In the genomic region with DNA sequence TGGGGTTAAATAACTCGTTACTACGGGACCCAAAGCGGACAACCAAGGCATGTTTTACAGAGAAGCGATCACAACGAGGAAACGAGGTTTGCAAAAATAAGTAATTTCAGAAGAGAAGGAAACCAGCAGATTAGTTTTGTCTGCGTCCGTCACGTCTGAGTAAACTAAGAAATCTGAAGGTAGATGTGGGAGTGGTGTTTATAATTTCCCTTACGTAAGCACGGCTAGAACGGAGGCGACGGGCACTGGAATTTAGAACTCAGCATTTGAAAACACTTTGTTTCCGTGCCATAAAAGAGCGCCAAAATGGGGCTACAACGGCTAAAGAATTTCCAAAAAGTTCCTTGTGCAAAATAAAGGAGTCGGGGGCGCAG, we compare ENCODE assay signal across 8 cellular contexts. TPM values are rescaled to one million over a fixed set of nuclear protein-coding genes. Genes with fewer than 3 reads are reported as not detected.
DNase-seq lines count a peak whose midpoint lies in the region; ATAC-seq and TF ChIP-seq lines count a peak whose summit lies in the region.

No MANE protein-coding gene starts in this region.

- intact Hi-C loops in esophagus muscularis mucosa (cut with DNase I), result loop anchor here (5.0 kb wide), 2 partner anchors 73 to 458 kb away; a partner anchor contains a TSS

- H3K4me3 ChIP-seq in GM12865 (ENCODE audit: low read depth, low read length), result peak overlapping the region; percentile 96
- H3K4me3 ChIP-seq in esophagus muscularis mucosa, result peak overlapping the region; percentile 73 to 87 (median 78)
- peak overlapping the region; percentile 78 for H3K4me3 ChIP-seq in neural progenitor cell

- no peak for TF ChIP-seq EP300 in esophagus muscularis mucosa (IDR thresholded peaks at IDR 0.05)

- H3K79me2 ChIP-seq in neural progenitor cell (ENCODE audit: low read depth), result peaks cover 43% of the 10 kb centered on the region

- H3K36me3 ChIP-seq in esophagus muscularis mucosa (peaks cover 0 to 22% (median 8%) of the 10 kb centered on the region in 4 donors), neural progenitor cell (peaks cover 12% of the 10 kb centered on the region)

- H3K27me3 Mint-ChIP-seq in neural progenitor cell (ENCODE audit: insufficient read depth, low read depth), result peaks cover 6% of the 10 kb centered on the region

- H3K27me3 ChIP-seq in esophagus muscularis mucosa (no peaks in the 10 kb centered on the region), neural progenitor cell (no peaks in the 10 kb centered on the region)

- H3K4me1 Mint-ChIP-seq in neural progenitor cell, result peaks cover 26% of the 10 kb centered on the region

- DNase-seq in GM12865 (ENCODE audit: low read depth) (peak; percentile 66), Kasumi-1 (lab: John Stamatoyannopoulos, UW) (peak; percentile 18 to 24), esophagus muscularis mucosa (ENCODE audit: extremely low spot score) (no peak), neural progenitor cell (ENCODE audit: low spot score) (no peak), NCI-H1930 (lab: John Stamatoyannopoulos, UW) (no peak), islet precursor cell (no peak)
- DNase-seq in activated CD4-positive, alpha-beta T cell treated with anti-CD3 and anti-CD28 coated beads, Interleukin-2, amount 50 U/mL, for 48 hours, result peak; percentile 46 to 61

- H3K4me1 ChIP-seq in esophagus muscularis mucosa, result peaks cover 20 to 21% (median 20%) of the 10 kb centered on the region in 4 donors
- peaks cover 16% of the 10 kb centered on the region for H3K4me1 ChIP-seq in neural progenitor cell

- ATAC-seq in GM18909 (IDR thresholded peaks at IDR 0.05; ENCODE audit: poor library complexity, unreplicated experiment), result no peak

- H3K9me3 Mint-ChIP-seq in neural progenitor cell, result no peaks in the 10 kb centered on the region

- no peaks in the 10 kb centered on the region for H3K9me3 ChIP-seq in esophagus muscularis mucosa
- no peaks in the 10 kb centered on the region for H3K9me3 ChIP-seq in neural progenitor cell (ENCODE audit: low read depth)

- peaks cover 21% of the 10 kb centered on the region for H3F3A ChIP-seq in neural progenitor cell (ENCODE audit: low read depth)

- H3K9ac ChIP-seq in neural progenitor cell, result peak overlapping the region; percentile 78

- peak overlapping the region; percentile 94 for H3K4me3 Mint-ChIP-seq in neural progenitor cell

- H3K36me3 Mint-ChIP-seq in neural progenitor cell, result peaks cover 8% of the 10 kb centered on the region

- peak overlapping the region; percentile 89 for H3K27ac Mint-ChIP-seq in neural progenitor cell

- TF ChIP-seq POLR2A in esophagus muscularis mucosa (IDR thresholded peaks at IDR 0.05; ENCODE audit: low read depth), result no peak

- WGBS in esophagus muscularis mucosa, result under 1% methylated on average over 19 of the region's 19 CpGs

- H3K4me2 ChIP-seq in neural progenitor cell, result peak overlapping the region; percentile 85

- no peak for TF ChIP-seq CTCF in GM12865 (IDR thresholded peaks at IDR 0.05; ENCODE audit: insufficient read depth, low read depth, low read length, missing control alignments)
- TF ChIP-seq CTCF in esophagus muscularis mucosa (IDR thresholded peaks at IDR 0.05), result no peak
- no peak for TF ChIP-seq CTCF in neural progenitor cell (IDR thresholded peaks at IDR 0.05)

- H2AFZ ChIP-seq in neural progenitor cell (replicated peaks), result peak overlapping the region; percentile 91

- H3K27ac ChIP-seq in esophagus muscularis mucosa (replicated peaks in 1 of 4) (peak overlapping the region; percentile 88 to 93 (median 90)), neural progenitor cell (peak overlapping the region; percentile 10)

- H4K20me1 ChIP-seq in neural progenitor cell (ENCODE audit: low read depth), result no peaks in the 10 kb centered on the region

RNA-seq across cellular contexts. Expression of a gene that starts 0.7 kb away (rescaled TPM):
- total RNA-seq in esophagus muscularis mucosa, result 10 to 100 TPM in 2 of 4 donors, 1 to 10 TPM in 2; 6.1 to 11.2 (median 9.3) TPM
- total RNA-seq in neural progenitor cell (ENCODE audit: low replicate concordance), result 16.6 and 23.0 TPM in 2 replicates

Comparison
In these comparisons a context has a peak if more than half of its experiments do, and no peak if none do; other contexts are left out.
1. DNase-seq: peak in GM12865 (single experiment), Kasumi-1 (2 of 2) and activated CD4-positive, alpha-beta T cell treated with anti-CD3 and anti-CD28 coated beads, Interleukin-2, amount 50 U/mL, for 48 hours (2 of 2); none in esophagus muscularis mucosa (single experiment), neural progenitor cell (single experiment), NCI-H1930 (0 of 2) and islet precursor cell (single experiment).
2. Peak in every context shown above with its lines, with median percentiles within 50 percentile points of each other: H3K4me3 ChIP-seq.